10 cellular contexts compared by ENCODE assay signal in genomic region chr4:8215001-8215427, GRCh38. TPM values are rescaled to one million over a fixed set of nuclear protein-coding genes. Genes with fewer than 3 reads are reported as not detected.
DNase-seq lines count a peak whose midpoint lies in the region; ATAC-seq and TF ChIP-seq lines count a peak whose summit lies in the region.
"Had no signal": no experiment of that assay in that cellular context is flagged by ENCODE, and none has a peak within 500 bp of the region (broad histone marks: within the 10 kb centered on the region; RNA-seq: fewer than 3 reads in every experiment).

No MANE protein-coding gene starts in this region.

- H3K36me3 ChIP-seq in KOPT-K1 (ENCODE audit: insufficient read depth, low read length): peaks cover 19% of the 10 kb centered on the region; the same call in 1 of the 2 replicates

- H3K27ac Mint-ChIP-seq in endothelial cell (ENCODE audit: unreplicated experiment): no peak overlapping the region

- H3K4me1 Mint-ChIP-seq in endothelial cell (ENCODE audit: unreplicated experiment): no peaks in the 10 kb centered on the region

- no peaks in the 10 kb centered on the region for H3K9me3 ChIP-seq in KOPT-K1 (ENCODE audit: insufficient read depth, low read length, poor library complexity, severe bottlenecking)

- TF ChIP-seq CTCF in AG09319 (IDR thresholded peaks at IDR 0.05; ENCODE audit: low read depth, low read length) (no peak), endothelial cell (IDR thresholded peaks at IDR 0.05; ENCODE audit: unreplicated experiment) (no peak)

- ATAC-seq in left lobe of liver (peak; percentile 89), GM18511 (IDR thresholded peaks at IDR 0.05; ENCODE audit: unreplicated experiment) (no peak), HG02884 (IDR thresholded peaks at IDR 0.05; ENCODE audit: unreplicated experiment) (no peak)

- H3K27me3 Mint-ChIP-seq in endothelial cell (ENCODE audit: unreplicated experiment): peaks cover 5% of the 10 kb centered on the region

- H3K27ac ChIP-seq in KOPT-K1 (ENCODE audit: low read depth, low read length, poor library complexity, severe bottlenecking): peak overlapping the region; percentile 37

- H3K36me3 Mint-ChIP-seq in endothelial cell (ENCODE audit: low read depth, unreplicated experiment): peaks cover 28% of the 10 kb centered on the region

- no peaks in the 10 kb centered on the region for H3K9me3 Mint-ChIP-seq in endothelial cell (ENCODE audit: unreplicated experiment)

- DNase-seq in AG09319 (ENCODE audit: extremely low read depth, low read depth): peak; percentile 44
- peak; percentile 97 for DNase-seq in amniotic epithelial cell (ENCODE audit: low read depth)
- DNase-seq in left lobe of liver (ENCODE audit: low spot score): peak; percentile 87
- DNase-seq in activated T-cell treated with anti-CD3 and anti-CD28 coated beads for 4 hours: no peak
- DNase-seq in endothelial cell (ENCODE audit: low spot score): no peak
- DNase-seq: stimulated activated naive CD4-positive, alpha-beta T cell had no signal

- no peak overlapping the region for H3K4me3 Mint-ChIP-seq in endothelial cell (ENCODE audit: unreplicated experiment)

RNA-seq across cellular contexts. Expression of gene SH3TC1, which starts 15.9 kb away (rescaled TPM):
- total RNA-seq in left lobe of liver: 33.3 TPM
- total RNA-seq in endothelial cell (ENCODE audit: unreplicated experiment): 114 TPM

RNA-seq across cellular contexts. Expression of gene HTRA3, which starts 54.5 kb away (rescaled TPM):
- total RNA-seq in left lobe of liver (1.6 TPM), endothelial cell (ENCODE audit: unreplicated experiment) (1.7 TPM)
- total RNA-seq: NCI-H460 had no signal

RNA-seq across cellular contexts. Expression of gene ABLIM2, which starts 56.4 kb away (rescaled TPM):
- total RNA-seq in left lobe of liver: 3.6 TPM
- 0.74 TPM for total RNA-seq in endothelial cell (ENCODE audit: unreplicated experiment)

Comparison
In these comparisons a context has a peak if more than half of its experiments do, and no peak if none do; other contexts are left out.
1. DNase-seq: peak in AG09319 (single experiment), amniotic epithelial cell (single experiment) and left lobe of liver (single experiment); none in activated T-cell treated with anti-CD3 and anti-CD28 coated beads for 4 hours (single experiment) and endothelial cell (single experiment).